Comparison of ENCODE assay signal across 9 cellular contexts in the genomic region with DNA sequence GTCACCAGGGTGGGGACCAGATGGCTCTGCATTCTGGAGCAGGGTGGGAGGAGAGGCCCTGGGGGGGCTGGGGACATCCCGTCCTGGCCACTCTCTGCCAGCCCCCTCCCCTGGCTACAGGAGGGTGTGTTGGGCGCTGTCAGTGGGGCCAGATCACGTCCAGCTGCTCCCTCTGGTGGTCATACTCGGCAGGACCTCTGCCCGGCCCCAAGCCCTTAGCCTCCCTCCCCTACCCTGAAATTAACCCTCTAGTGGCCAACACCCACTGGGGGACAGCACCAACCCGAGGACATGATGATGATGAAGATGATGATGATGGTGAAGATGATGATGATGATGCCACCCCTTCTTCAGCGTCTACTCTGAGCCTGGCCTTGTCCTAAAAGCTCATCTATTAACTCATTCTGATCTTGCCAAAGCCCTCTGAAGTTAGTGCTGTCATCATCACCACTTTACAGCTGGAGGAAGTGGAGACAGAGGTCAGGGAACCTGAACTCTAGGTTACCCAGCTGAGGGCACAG. TPM values are rescaled to one million over a fixed set of nuclear protein-coding genes. Genes with fewer than 3 reads are reported as not detected.
DNase-seq lines count a peak whose midpoint lies in the region; ATAC-seq and TF ChIP-seq lines count a peak whose summit lies in the region.
"Had no signal": no experiment of that assay in that cellular context is flagged by ENCODE, and none has a peak within 500 bp of the region (broad histone marks: within the 10 kb centered on the region; RNA-seq: fewer than 3 reads in every experiment).

No MANE protein-coding gene starts in this region.

- H3K27ac Mint-ChIP-seq in Caco-2 (ENCODE audit: unreplicated experiment) = no peak overlapping the region
- H3K27ac Mint-ChIP-seq: T-helper 1 cell treated with Interleukin-12 subunit alpha and Interleukin-12 subunit beta and Interleukin-4 antibody, amounts not matched to agents 30 μg/mL and 1 μg/mL, for 36 hours had no signal

- no peak for TF ChIP-seq EP300 in gastroesophageal sphincter (IDR thresholded peaks at IDR 0.05)

- H3K27me3 ChIP-seq in Caco-2 (replicated peaks; ENCODE audit: control insufficient read depth, insufficient read depth, low read length) = no peaks in the 10 kb centered on the region
- peaks cover 15% of the 10 kb centered on the region for H3K27me3 ChIP-seq in gastroesophageal sphincter
- no peaks in the 10 kb centered on the region for H3K27me3 ChIP-seq in upper lobe of right lung

- POLR2A ChIA-PET in Caco-2 (lab: Charles Lee) = interaction anchor here (0.5 kb wide), 1 partner anchor 59 kb away, joined by 3 read pairs; no protein-coding TSS in a partner anchor

- CTCF ChIA-PET in Caco-2 (lab: Charles Lee) = interaction anchor here (0.9 to 3.5 kb wide), 6 partner anchors 11 to 94 kb away, joined by 3 to 24 read pairs (median 5); a partner anchor contains a TSS

- ATAC-seq in gastroesophageal sphincter (peak; percentile 49), upper lobe of right lung (peak; percentile 88)

- H3K4me1 Mint-ChIP-seq in Caco-2 (ENCODE audit: low read depth, unreplicated experiment) = peaks cover 7% of the 10 kb centered on the region

- H3K9me3 Mint-ChIP-seq in Caco-2 (ENCODE audit: unreplicated experiment) = no peaks in the 10 kb centered on the region
- H3K9me3 Mint-ChIP-seq: T-helper 1 cell treated with Interleukin-12 subunit alpha and Interleukin-12 subunit beta and Interleukin-4 antibody, amounts not matched to agents 30 μg/mL and 1 μg/mL, for 36 hours had no signal

- TF ChIP-seq CTCF in Caco-2 (IDR thresholded peaks at IDR 0.05; ENCODE audit: insufficient read depth in 1 of 2, low read depth in 1 of 2, low read length in 1 of 2, severe bottlenecking in 1 of 2, unreplicated experiment in 1 of 2) (peak; percentile 94 to 96), gastroesophageal sphincter (IDR thresholded peaks at IDR 0.05) (peak in 3 of 4 experiments; percentile 88 to 95 (median 95)), upper lobe of right lung (IDR thresholded peaks at IDR 0.05) (peak; percentile 93)

- H3K4me3 ChIP-seq in Caco-2 (ENCODE audit: low read depth, low read length) (no peak overlapping the region), gastroesophageal sphincter (peak overlapping the region in 1 of 2 donors; percentile 46), upper lobe of right lung (peak overlapping the region; percentile 17)

- H3K4me3 Mint-ChIP-seq in Caco-2 (ENCODE audit: unreplicated experiment) = no peak overlapping the region
- H3K4me3 Mint-ChIP-seq: T-helper 1 cell treated with Interleukin-12 subunit alpha and Interleukin-12 subunit beta and Interleukin-4 antibody, amounts not matched to agents 30 μg/mL and 1 μg/mL, for 36 hours had no signal

- H3K4me1 ChIP-seq in Caco-2 = peaks cover 11% of the 10 kb centered on the region; the same call in 1 of the 2 replicates
- H3K4me1 ChIP-seq in gastroesophageal sphincter = peaks cover 0 to 57% (median 0%) of the 10 kb centered on the region in 3 donors
- no peaks in the 10 kb centered on the region for H3K4me1 ChIP-seq in upper lobe of right lung

- DNase-seq in Caco-2 (peak; percentile 82 to 89), HT1080 (ENCODE audit: low read depth) (peak; percentile 64), RPMI7951 (ENCODE audit: low read depth) (peak; percentile 59), nucleus accumbens (lab: John Stamatoyannopoulos, UW) (peak in 53 of 56 donors; percentile 25 to 89 (median 71)), upper lobe of right lung (peak; percentile 88)
- peak; percentile 46 for DNase-seq in activated gamma-delta T cell treated with anti-CD3 and anti-CD28 coated beads, Interleukin-2, amount 50 U/mL, for 16 hours (ENCODE audit: low read depth)
- DNase-seq in central memory CD4-positive, alpha-beta T cell = no peak

- no peaks in the 10 kb centered on the region for H3K36me3 Mint-ChIP-seq in Caco-2 (ENCODE audit: insufficient read depth, unreplicated experiment)

- H3K36me3 ChIP-seq in Caco-2 (ENCODE audit: control insufficient read depth, insufficient read depth, low read length) (no peaks in the 10 kb centered on the region), gastroesophageal sphincter (peaks cover 0 to 6% of the 10 kb centered on the region in 2 donors), upper lobe of right lung (no peaks in the 10 kb centered on the region)

- intact Hi-C loops in Caco-2 (cut with micrococcal nuclease; ENCODE audit: unreplicated experiment) (loop anchor here (1.0 to 5.0 kb wide), 4 partner anchors 21 to 163 kb away; a partner anchor contains a TSS), upper lobe of right lung (cut with DNase I) (no loop called here)

- H3K27ac ChIP-seq in gastroesophageal sphincter (peak overlapping the region in 3 of 4 donors; percentile 73 to 92 (median 90)), upper lobe of right lung (peak overlapping the region; percentile 48)

- BruUV-seq in Caco-2 (replicated peaks; lab: Mats Ljungman, UMichigan) = no TSS peak

- TF ChIP-seq POLR2A in gastroesophageal sphincter (IDR thresholded peaks at IDR 0.05) = no peak

- peaks cover 2% of the 10 kb centered on the region for H3K27me3 Mint-ChIP-seq in Caco-2 (ENCODE audit: insufficient read depth, unreplicated experiment)

- 0% methylated on average over 1 of the region's 7 CpGs; no CpG with 5 or more reads in 1 of the 2 donors for WGBS in gastroesophageal sphincter (ENCODE audit: low coverage in 1 of 2), 2 donors

- H3K9me3 ChIP-seq in Caco-2 (no peaks in the 10 kb centered on the region), gastroesophageal sphincter (no peaks in the 10 kb centered on the region), upper lobe of right lung (no peaks in the 10 kb centered on the region)

RNA-seq across cellular contexts. Expression of a gene that starts 0.6 kb away (rescaled TPM):
- 0.37 and 0.43 TPM in 2 replicates for total RNA-seq in Caco-2 (2022)
- total RNA-seq in HT1080 (2014; rRNA removed; shearing (Covaris generic)) = not detected in 2 replicates
- not detected in 2 replicates for polyA plus RNA-seq in HT1080 (2015; cell fraction: cytosol; rRNA removed)
- 0.61 TPM in 1 of 2 replicates, not detected in the other for polyA plus RNA-seq in HT1080 (2015; cell fraction: nucleus; rRNA removed)
- total RNA-seq in RPMI7951 (2014; rRNA removed; shearing (Covaris generic)) = 0.36 TPM in 1 of 2 replicates, not detected in the other
- 10 to 100 TPM; 24.8 to 47.9 (median 36.2) TPM for total RNA-seq in gastroesophageal sphincter
- 6.7 TPM for total RNA-seq in upper lobe of right lung

RNA-seq across cellular contexts. Expression of a gene that starts 3.2 kb away (rescaled TPM):
- total RNA-seq in Caco-2 (2022) (not detected in 2 replicates), gastroesophageal sphincter (100 to 1,000 TPM in 1 of 4 donors, 10 to 100 TPM in 3; 42.8 to 140 (median 52.7) TPM), upper lobe of right lung (67.6 TPM)
- total RNA-seq in HT1080 (2014; rRNA removed; shearing (Covaris generic)) = not detected in 2 replicates
- not detected in 2 replicates for polyA plus RNA-seq in HT1080 (2015; cell fraction: cytosol; rRNA removed)
- not detected in 2 replicates for polyA plus RNA-seq in HT1080 (2015; cell fraction: nucleus; rRNA removed)
- 0.98 TPM in 1 of 2 replicates, not detected in the other for total RNA-seq in RPMI7951 (2014; rRNA removed; shearing (Covaris generic))

RNA-seq across cellular contexts. Expression of a gene that starts 7.6 kb away (rescaled TPM):
- total RNA-seq in Caco-2 (2022) (not detected in 2 replicates), gastroesophageal sphincter (not detected), upper lobe of right lung (0.61 TPM)
- total RNA-seq in HT1080 (2014; rRNA removed; shearing (Covaris generic)) = 0.66 and 1.7 TPM in 2 replicates
- polyA plus RNA-seq in HT1080 (2015; cell fraction: cytosol; rRNA removed) = 0.58 and 0.84 TPM in 2 replicates
- polyA plus RNA-seq in HT1080 (2015; cell fraction: nucleus; rRNA removed) = 0.20 TPM in 1 of 2 replicates, not detected in the other
- not detected in 2 replicates for total RNA-seq in RPMI7951 (2014; rRNA removed; shearing (Covaris generic))

RNA-seq across cellular contexts. Expression of a gene that starts 19.1 kb away (rescaled TPM):
- total RNA-seq in Caco-2 (2022) (20.2 and 20.4 TPM in 2 replicates), gastroesophageal sphincter (10 to 100 TPM; 18.8 to 42.5 (median 33.0) TPM), upper lobe of right lung (124 TPM)
- 255 and 385 TPM in 2 replicates for total RNA-seq in HT1080 (2014; rRNA removed; shearing (Covaris generic))
- polyA plus RNA-seq in HT1080 (2015; cell fraction: cytosol; rRNA removed) = 302 and 334 TPM in 2 replicates
- polyA plus RNA-seq in HT1080 (2015; cell fraction: nucleus; rRNA removed) = 169 and 187 TPM in 2 replicates
- 258 and 338 TPM in 2 replicates for total RNA-seq in RPMI7951 (2014; rRNA removed; shearing (Covaris generic))

RNA-seq across cellular contexts. Expression of a gene that starts 19.8 kb away (rescaled TPM):
- total RNA-seq in Caco-2 (2022) (26.8 and 36.7 TPM in 2 replicates), gastroesophageal sphincter (10 to 100 TPM in 1 of 4 donors, 1 to 10 TPM in 3; 1.2 to 38.8 (median 4.2) TPM), upper lobe of right lung (145 TPM)
- not detected in 2 replicates for total RNA-seq in HT1080 (2014; rRNA removed; shearing (Covaris generic))
- not detected in 2 replicates for polyA plus RNA-seq in HT1080 (2015; cell fraction: cytosol; rRNA removed)
- not detected in 2 replicates for polyA plus RNA-seq in HT1080 (2015; cell fraction: nucleus; rRNA removed)
- total RNA-seq in RPMI7951 (2014; rRNA removed; shearing (Covaris generic)) = 3.0 and 3.7 TPM in 2 replicates

Comparison
In these comparisons a context has a peak if more than half of its experiments do, and no peak if none do; other contexts are left out.
1. RNA of a gene that starts 3.2 kb away (total RNA-seq): 67.6 TPM in upper lobe of right lung (single experiment) and 42.8 to 140 TPM in gastroesophageal sphincter; not detected in Caco-2, not detected in HT1080 and 0.98 TPM in RPMI7951; every median in the first group is over 10 times any median in the second.
2. Peak in every context shown above with its lines, with median percentiles within 50 percentile points of each other: CTCF ChIP-seq.